ENCODE assay signal across 12 cellular contexts in the genomic region with DNA sequence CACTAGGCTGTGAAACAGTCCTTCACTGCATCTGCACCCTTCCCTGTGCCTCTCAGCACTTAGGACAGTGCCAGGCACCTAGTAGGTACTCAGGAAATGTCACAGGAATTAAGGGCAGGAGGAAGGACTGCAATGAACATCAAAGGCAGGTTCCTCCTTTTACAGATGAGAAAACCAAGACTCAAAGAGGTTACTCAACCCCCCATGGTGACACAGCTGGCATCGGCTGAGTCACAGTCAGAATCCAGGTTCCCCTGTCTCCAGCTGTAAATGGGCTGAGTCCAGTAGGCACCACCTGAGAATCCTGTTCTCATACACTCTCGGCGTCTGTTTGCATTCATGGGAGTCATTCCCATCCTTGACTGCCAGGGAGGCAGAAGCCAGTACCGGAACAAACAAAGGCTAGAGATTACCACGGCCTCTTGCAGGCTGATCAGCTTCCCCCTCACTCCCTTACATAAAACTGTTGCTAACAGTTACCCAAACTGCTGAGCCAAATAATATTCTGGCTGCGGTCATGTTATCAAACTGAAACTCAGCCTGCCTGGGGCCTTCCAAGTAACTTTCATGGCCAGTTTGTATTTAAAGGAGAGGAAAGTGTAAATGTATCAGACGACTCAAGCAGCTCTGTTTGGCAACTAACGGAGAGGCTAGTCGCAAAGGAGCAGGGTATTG.
DNase-seq lines count a peak whose midpoint lies in the region; TF ChIP-seq lines count a peak whose summit lies in the region.
"Had no signal": no experiment of that assay in that cellular context is flagged by ENCODE, and none has a peak within 500 bp of the region (broad histone marks: within the 10 kb centered on the region; RNA-seq: fewer than 3 reads in every experiment).

No MANE protein-coding gene starts in this region.

- H3K27me3 ChIP-seq in right atrium auricular region = no peaks in the 10 kb centered on the region
- no peaks in the 10 kb centered on the region for H3K27me3 ChIP-seq in smooth muscle cell (ENCODE audit: low read depth)
- no peaks in the 10 kb centered on the region for H3K27me3 ChIP-seq in PC-9 (ENCODE audit: insufficient read depth, low read depth)

- CTCF ChIA-PET in PC-9 (lab: Charles Lee) = no interaction called here

- peak; percentile 45 for DNase-seq in NCI-H146 (lab: John Stamatoyannopoulos, UW)
- DNase-seq in amniotic epithelial cell (ENCODE audit: low read depth) = peak; percentile 81
- peak; percentile 60 for DNase-seq in right atrium auricular region (ENCODE audit: low spot score)
- no peak for DNase-seq in smooth muscle cell (lab: John Stamatoyannopoulos, UW; ENCODE audit: unreplicated experiment)
- DNase-seq in AG08395 (ENCODE audit: low spot score) = no peak
- no peak for DNase-seq in KG1 (lab: John Stamatoyannopoulos, UW)
- no peak for DNase-seq in activated CD8-positive, alpha-beta memory T cell treated with anti-CD3 and anti-CD28 coated beads, Interleukin-2, amount 50 U/mL, for 48 hours
- no peak for DNase-seq in PC-9
- DNase-seq: dorsolateral prefrontal cortex; EL; stimulated activated CD4-positive, alpha-beta T cell treated with anti-CD3 and anti-CD28 coated beads, Interleukin-2, amount 100 ng/mL, for 48 hours had no signal

- H2AFZ ChIP-seq in smooth muscle cell (ENCODE audit: low read depth) = no peak overlapping the region
- H2AFZ ChIP-seq in PC-9 = no peak overlapping the region

- H4K20me1 ChIP-seq in smooth muscle cell (ENCODE audit: low read depth) (peaks cover 62% of the 10 kb centered on the region), PC-9 (ENCODE audit: insufficient read depth) (no peaks in the 10 kb centered on the region)

- no peaks in the 10 kb centered on the region for H3K9me3 ChIP-seq in right atrium auricular region
- H3K9me3 ChIP-seq in smooth muscle cell (replicated peaks; ENCODE audit: low read depth) = no peaks in the 10 kb centered on the region
- no peaks in the 10 kb centered on the region for H3K9me3 ChIP-seq in PC-9 (ENCODE audit: insufficient read depth, low read depth)

- BruUV-seq in PC-9 (replicated peaks; lab: Mats Ljungman, UMichigan) = no TSS peak

- intact Hi-C loops in PC-9 (cut with micrococcal nuclease; ENCODE audit: unreplicated experiment) = no loop called here

- H3F3A ChIP-seq in smooth muscle cell (ENCODE audit: low read depth) = peaks cover 5% of the 10 kb centered on the region
- no peaks in the 10 kb centered on the region for H3F3A ChIP-seq in PC-9 (ENCODE audit: insufficient read depth, low read depth)

- H3K4me1 ChIP-seq in right atrium auricular region = peaks cover 0 to 14% of the 10 kb centered on the region in 2 donors
- H3K4me1 ChIP-seq in smooth muscle cell (ENCODE audit: low read depth) = no peaks in the 10 kb centered on the region
- H3K4me1 ChIP-seq in PC-9 (replicated peaks; ENCODE audit: insufficient read depth) = no peaks in the 10 kb centered on the region

- no peak overlapping the region for H3K9ac ChIP-seq in smooth muscle cell (ENCODE audit: low read depth)

- no peaks in the 10 kb centered on the region for H3K9me2 ChIP-seq in PC-9 (ENCODE audit: insufficient read depth)

- TF ChIP-seq CTCF in right atrium auricular region (IDR thresholded peaks at IDR 0.05) (no peak), smooth muscle cell (IDR thresholded peaks at IDR 0.05; ENCODE audit: borderline replicate concordance, insufficient read depth, poor library complexity, severe bottlenecking) (no peak), PC-9 (conservative IDR thresholded peaks at IDR 0.05) (no peak)

- POLR2A ChIA-PET in PC-9 (lab: Charles Lee; ENCODE audit: unreplicated experiment) = no interaction called here

- H3K27ac ChIP-seq in right atrium auricular region (peak overlapping the region; percentile 21 to 44), smooth muscle cell (ENCODE audit: low read depth) (peak overlapping the region; percentile 49), PC-9 (no peak overlapping the region)
- H3K27ac ChIP-seq: dorsolateral prefrontal cortex, SK-N-MC had no signal

- H3K4me2 ChIP-seq in smooth muscle cell = no peak overlapping the region
- H3K4me2 ChIP-seq in PC-9 = no peak overlapping the region

- H3K4me3 ChIP-seq in right atrium auricular region (no peak overlapping the region), smooth muscle cell (no peak overlapping the region), PC-9 (no peak overlapping the region)
- H3K4me3 ChIP-seq: dorsolateral prefrontal cortex, SK-N-MC had no signal

- H3K36me3 ChIP-seq in right atrium auricular region (no peaks in the 10 kb centered on the region), smooth muscle cell (ENCODE audit: low read depth) (peaks cover 52% of the 10 kb centered on the region), PC-9 (ENCODE audit: low read depth) (no peaks in the 10 kb centered on the region)

- H3K79me2 ChIP-seq in smooth muscle cell (ENCODE audit: low read depth) (no peaks in the 10 kb centered on the region), PC-9 (ENCODE audit: low read depth) (no peaks in the 10 kb centered on the region)

- WGBS in smooth muscle cell (ENCODE audit: low lambda C conversion rate) = 39% methylated on average over 9 of the region's 9 CpGs

Comparison
In these comparisons a context has a peak if more than half of its experiments do, and no peak if none do; other contexts are left out.
1. DNase-seq: peak in NCI-H146 (single experiment), amniotic epithelial cell (single experiment) and right atrium auricular region (single experiment); none in smooth muscle cell (single experiment), AG08395 (single experiment), KG1 (single experiment), activated CD8-positive, alpha-beta memory T cell treated with anti-CD3 and anti-CD28 coated beads, Interleukin-2, amount 50 U/mL, for 48 hours (single experiment) and PC-9 (0 of 2).